In the genomic region with DNA sequence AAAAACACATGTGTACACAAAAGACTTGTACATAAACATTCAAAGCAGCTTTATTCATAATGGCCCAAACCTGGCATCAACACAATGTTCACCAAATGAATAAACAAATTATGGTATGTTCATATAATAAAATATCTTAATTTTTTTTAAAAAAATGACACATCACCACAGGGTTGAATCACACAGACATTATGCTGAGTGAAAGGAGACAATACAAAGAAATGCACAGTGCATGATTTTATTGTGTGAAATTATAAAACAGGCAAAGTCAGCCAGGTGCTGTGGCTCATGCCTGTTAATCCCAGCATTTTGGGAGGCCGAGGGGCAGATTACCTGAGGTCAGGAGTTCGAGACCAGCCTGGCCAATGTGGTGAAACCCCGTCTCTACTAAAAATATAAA, we compare ENCODE assay signal across 17 cellular contexts.
DNase-seq lines count a peak whose midpoint lies in the region; ATAC-seq and TF ChIP-seq lines count a peak whose summit lies in the region.
"Had no signal": no experiment of that assay in that cellular context is flagged by ENCODE, and none has a peak within 500 bp of the region (broad histone marks: within the 10 kb centered on the region; RNA-seq: fewer than 3 reads in every experiment).

No MANE protein-coding gene starts in this region.

- peaks cover 9% of the 10 kb centered on the region for H3K4me1 ChIP-seq in PC-3 (ENCODE audit: insufficient read depth, low read length)
- H3K4me1 ChIP-seq: BLaER1, Caco-2, HAP-1 had no signal

- H3K4me2 ChIP-seq in PC-3 (ENCODE audit: low read length) = no peak overlapping the region
- H3K4me2 ChIP-seq: BLaER1 had no signal

- H4K20me1 ChIP-seq in PC-3 (ENCODE audit: low read length) = no peaks in the 10 kb centered on the region
- H4K20me1 ChIP-seq: BLaER1 had no signal

- no peaks in the 10 kb centered on the region for H3F3A ChIP-seq in PC-3 (ENCODE audit: low read length, unreplicated experiment)

- no peaks in the 10 kb centered on the region for H3K9me2 ChIP-seq in PC-3 (replicated peaks; ENCODE audit: low read length)

- BruUV-seq in PC-3 (replicated peaks; lab: Mats Ljungman, UMichigan) = no TSS peak

- no peak overlapping the region for H2AFZ ChIP-seq in PC-3 (ENCODE audit: low read length)

- no peak overlapping the region for H3K9ac ChIP-seq in PC-3 (ENCODE audit: low read length)
- H3K9ac ChIP-seq: BLaER1 had no signal

- DNase-seq in LHCN-M2 (ENCODE audit: low read depth) (peak; percentile 22), NCI-H526 (lab: John Stamatoyannopoulos, UW) (peak; percentile 52 to 67), PC-3 (peak; percentile 44), NCI-H82 (lab: John Stamatoyannopoulos, UW) (no peak), GM10248 (ENCODE audit: extremely low spot score) (no peak), globus pallidus (ENCODE audit: low spot score) (no peak)
- DNase-seq: Caco-2; CD4-positive, CD25-positive, alpha-beta regulatory T cell; CD8-positive, alpha-beta T cell; DMS153; DND-41; GOT3; HFFc6 had no signal

- intact Hi-C loops in PC-3 (cut with micrococcal nuclease) = no loop called here

- H3K9me3 ChIP-seq in PC-3 (ENCODE audit: low read length) = no peaks in the 10 kb centered on the region
- H3K9me3 ChIP-seq: BLaER1, HAP-1 had no signal

- no peaks in the 10 kb centered on the region for H3K36me3 ChIP-seq in PC-3 (ENCODE audit: low read depth, low read length)
- H3K36me3 ChIP-seq: BLaER1, HAP-1 had no signal

- no peak overlapping the region for H3K4me3 ChIP-seq in PC-3 (ENCODE audit: low read length)
- H3K4me3 ChIP-seq: BLaER1, GM12878, HAP-1 had no signal

- POLR2A ChIA-PET in PC-3 (lab: Charles Lee; ENCODE audit: unreplicated experiment) (interaction anchor here (0.6 kb wide), 1 partner anchor 15 kb away, joined by 3 read pairs; no protein-coding TSS in a partner anchor), GM10248 (lab: Yijun Ruan, JAX) (no interaction called here)

- CTCF ChIA-PET in PC-3 (lab: Charles Lee) = no interaction called here
- CTCF ChIA-PET in GM10248 (lab: Yijun Ruan, JAX) = interaction anchor here (3.5 kb wide), 1 partner anchor 10 kb away, joined by 13 read pairs; no protein-coding TSS in a partner anchor

- TF ChIP-seq CTCF in PC-3 (conservative IDR thresholded peaks at IDR 0.05; ENCODE audit: low read depth, low read length) = no peak
- TF ChIP-seq CTCF in GM10248 (IDR thresholded peaks at IDR 0.05; ENCODE audit: control extremely low read depth, extremely low read depth, low read depth, missing control alignments) = no peak

- no peak overlapping the region for H3K27ac ChIP-seq in PC-3 (ENCODE audit: low read length)
- H3K27ac ChIP-seq: BLaER1, C4-2B had no signal

- peak; percentile 66 for ATAC-seq in PC-3
- ATAC-seq: CD8-positive, alpha-beta T cell; GM12878 had no signal

- no peaks in the 10 kb centered on the region for H3K79me2 ChIP-seq in PC-3 (ENCODE audit: low read length)

- H3K27me3 ChIP-seq in PC-3 (ENCODE audit: low read length) = no peaks in the 10 kb centered on the region
- H3K27me3 ChIP-seq: BLaER1 had no signal

Comparison
In these comparisons a context has a peak if more than half of its experiments do, and no peak if none do; other contexts are left out.
1. DNase-seq: peak in LHCN-M2 (single experiment), NCI-H526 (2 of 2) and PC-3 (single experiment); none in NCI-H82 (single experiment), GM10248 (single experiment) and globus pallidus (single experiment).